ENCODE assay signal across 1 cellular context in genomic region chr10:130110236-130111114, GRCh38.
TF ChIP-seq lines count a peak whose summit lies in the region.

TSS of gene C10orf143 (minus strand) at chr10:130110830. CDS start at chr10:130110772, 58 bp downstream.

TF ChIP-seq in HepG2, 621 proteins besides CTCF, POLR2A, EP300 and RAD21 (continued from another document and continues in another):
- TF ChIP-seq GPN1 (CRISPR knock-in tag; IDR thresholded peaks at IDR 0.05; ENCODE audit: borderline replicate concordance) = no peak
- no peak for TF ChIP-seq FOXA1 (IDR thresholded peaks at IDR 0.05)
- TF ChIP-seq FOXA1 (CRISPR knock-in tag; IDR thresholded peaks at IDR 0.05) = 0 out of 2 replicates have a peak, but pooled peaks have one; percentile 13
- no peak for TF ChIP-seq ZNF138 (CRISPR knock-in tag; IDR thresholded peaks at IDR 0.05; ENCODE audit: low read depth)
- TF ChIP-seq PLRG1 (conservative IDR thresholded peaks at IDR 0.05) = no peak
- TF ChIP-seq ZNF251 (CRISPR knock-in tag; IDR thresholded peaks at IDR 0.05) = no peak
- TF ChIP-seq MED1 (CRISPR knock-in tag; IDR thresholded peaks at IDR 0.05) = 0 out of 2 replicates have a peak, but pooled peaks have one; percentile 22
- TF ChIP-seq ZFP91 (CRISPR knock-in tag; IDR thresholded peaks at IDR 0.05; ENCODE audit: borderline replicate concordance) = peak; percentile 83; the same call in 1 of the 2 replicates
- peak; percentile 89 for TF ChIP-seq ZNF33B (CRISPR knock-in tag; IDR thresholded peaks at IDR 0.05)
- TF ChIP-seq ZNF7 (CRISPR knock-in tag; IDR thresholded peaks at IDR 0.05) = no peak
- TF ChIP-seq SAFB2 (CRISPR knock-in tag; IDR thresholded peaks at IDR 0.05; ENCODE audit: borderline replicate concordance, low read depth) = peak; percentile 56; the same call in 1 of the 2 replicates
- TF ChIP-seq STAG1 (CRISPR knock-in tag; IDR thresholded peaks at IDR 0.05) = no peak
- peak; percentile 70; the same call in 1 of the 2 replicates for TF ChIP-seq NKX3-1 (CRISPR knock-in tag; IDR thresholded peaks at IDR 0.05)
- no peak for TF ChIP-seq NR3C1 (CRISPR knock-in tag; IDR thresholded peaks at IDR 0.05)
- TF ChIP-seq MEIS1 (CRISPR knock-in tag; IDR thresholded peaks at IDR 0.05; ENCODE audit: borderline replicate concordance) = peak; percentile 63; the same call in 1 of the 2 replicates
- no peak for TF ChIP-seq KDM4B (CRISPR knock-in tag; IDR thresholded peaks at IDR 0.05)
- TF ChIP-seq PBX2 (CRISPR knock-in tag; IDR thresholded peaks at IDR 0.05) = peak; percentile 15; the same call in 1 of the 2 replicates
- TF ChIP-seq ZNF850 (CRISPR knock-in tag; conservative IDR thresholded peaks at IDR 0.05) = no peak
- TF ChIP-seq ZNF207 (IDR thresholded peaks at IDR 0.05; ENCODE audit: borderline replicate concordance) = no peak
- TF ChIP-seq ZNF282 (IDR thresholded peaks at IDR 0.05; ENCODE audit: partially characterized antibody) = no peak
- no peak for TF ChIP-seq RARA (CRISPR knock-in tag; IDR thresholded peaks at IDR 0.05)
- TF ChIP-seq ZC3H13 (CRISPR knock-in tag; IDR thresholded peaks at IDR 0.05) = 0 out of 2 replicates have a peak, but pooled peaks have one; percentile 84
- no peak for TF ChIP-seq ATF6 (CRISPR knock-in tag; conservative IDR thresholded peaks at IDR 0.05)
- TF ChIP-seq DDIT3 (CRISPR knock-in tag; IDR thresholded peaks at IDR 0.05) = no peak
- 0 out of 2 replicates have a peak, but pooled peaks have one; percentile 36 for TF ChIP-seq ZXDC (CRISPR knock-in tag; IDR thresholded peaks at IDR 0.05)
- no peak for TF ChIP-seq ZNF17 (CRISPR knock-in tag; IDR thresholded peaks at IDR 0.05)
- TF ChIP-seq ZFYVE20 (CRISPR knock-in tag; IDR thresholded peaks at IDR 0.05; ENCODE audit: borderline replicate concordance, low read depth) = no peak; the same call in 1 of the 2 replicates
- 0 out of 2 replicates have a peak, but pooled peaks have one; percentile 59 for TF ChIP-seq ZNF674 (CRISPR knock-in tag; IDR thresholded peaks at IDR 0.05; ENCODE audit: low read depth)
- TF ChIP-seq RFX1 (IDR thresholded peaks at IDR 0.05) = no peak
- TF ChIP-seq ETV6 (CRISPR knock-in tag; conservative IDR thresholded peaks at IDR 0.05) = no peak
- peak; percentile 89 for TF ChIP-seq HDAC1 (CRISPR knock-in tag; IDR thresholded peaks at IDR 0.05)
- peak; percentile 68; the same call in 1 of the 2 replicates for TF ChIP-seq ZNF792 (CRISPR knock-in tag; IDR thresholded peaks at IDR 0.05)
- TF ChIP-seq PHF21A (CRISPR knock-in tag; IDR thresholded peaks at IDR 0.05) = no peak
- 0 out of 2 replicates have a peak, but pooled peaks have one; percentile 62 for TF ChIP-seq ZSCAN9 (CRISPR knock-in tag; IDR thresholded peaks at IDR 0.05; ENCODE audit: borderline replicate concordance)
- peak; percentile 87; the same call in 1 of the 2 replicates for TF ChIP-seq ZNF136 (CRISPR knock-in tag; IDR thresholded peaks at IDR 0.05; ENCODE audit: low read depth)
- no peak; the same call in 1 of the 2 replicates for TF ChIP-seq STAT5B (CRISPR knock-in tag; IDR thresholded peaks at IDR 0.05)
- peak; percentile 13 for TF ChIP-seq HNRNPK (IDR thresholded peaks at IDR 0.05; ENCODE audit: low read depth, low read length, poor library complexity, severe bottlenecking)
- no peak for TF ChIP-seq ZNF3 (CRISPR knock-in tag; IDR thresholded peaks at IDR 0.05)
- no peak for TF ChIP-seq ZNF281 (CRISPR knock-in tag; IDR thresholded peaks at IDR 0.05; ENCODE audit: borderline replicate concordance)
- TF ChIP-seq ZNF639 (CRISPR knock-in tag; conservative IDR thresholded peaks at IDR 0.05) = no peak; the same call in 1 of the 2 replicates
- TF ChIP-seq MAF1 (CRISPR knock-in tag; IDR thresholded peaks at IDR 0.05; ENCODE audit: borderline replicate concordance) = peak; percentile 53; the same call in 1 of the 2 replicates
- peak; percentile 53 for TF ChIP-seq NRL (CRISPR knock-in tag; IDR thresholded peaks at IDR 0.05; ENCODE audit: borderline replicate concordance)
- no peak for TF ChIP-seq ISX (CRISPR knock-in tag; conservative IDR thresholded peaks at IDR 0.05)
- TF ChIP-seq RORA (CRISPR knock-in tag; IDR thresholded peaks at IDR 0.05) = no peak
- TF ChIP-seq E2F1 (CRISPR knock-in tag; IDR thresholded peaks at IDR 0.05) = peak; percentile 66
- no peak for TF ChIP-seq NFE2L2 (IDR thresholded peaks at IDR 0.05; ENCODE audit: low read length)
- TF ChIP-seq ZNF292 (CRISPR knock-in tag; IDR thresholded peaks at IDR 0.05; ENCODE audit: borderline replicate concordance, low read depth) = no peak
- no peak for TF ChIP-seq SNAPC2 (CRISPR knock-in tag; IDR thresholded peaks at IDR 0.05)
- TF ChIP-seq ZNF10 (CRISPR knock-in tag; IDR thresholded peaks at IDR 0.05; ENCODE audit: borderline replicate concordance, low read depth) = no peak
